Comparison of ENCODE assay signal across 22 cellular contexts in genomic region chr4:137203601-137204000, GRCh38.
DNase-seq lines count a peak whose midpoint lies in the region; TF ChIP-seq lines count a peak whose summit lies in the region.
"Had no signal": no experiment of that assay in that cellular context is flagged by ENCODE, and none has a peak within 500 bp of the region (broad histone marks: within the 10 kb centered on the region; RNA-seq: fewer than 3 reads in every experiment).

No MANE protein-coding gene starts in this region.

- H3K9me3 ChIP-seq in tibial nerve = no peaks in the 10 kb centered on the region
- H3K9me3 ChIP-seq: prostate gland had no signal

- TF ChIP-seq EP300 in tibial nerve (IDR thresholded peaks at IDR 0.05) = no peak

- H3K4me3 Mint-ChIP-seq in nephron progenitor cell = no peak overlapping the region
- H3K4me3 Mint-ChIP-seq: activated naive CD8-positive, alpha-beta T cell treated with anti-CD3 and anti-CD28 coated beads for 36 hours; dendritic cell treated with granulocyte-macrophage colony-stimulating factor and Interleukin-4, amounts not matched to agents 40 ng/mL and 50 ng/mL, for 4 days; IgD-negative memory B cell; stimulated activated naive CD8-positive, alpha-beta T cell treated with anti-CD3 and anti-CD28 coated beads, Interleukin-15, amount 100 ng/mL, for 72 hours; type B pancreatic cell had no signal

- TF ChIP-seq CTCF in foreskin fibroblast (IDR thresholded peaks at IDR 0.05; ENCODE audit: low read depth, low read length) (no peak), tibial nerve (IDR thresholded peaks at IDR 0.05) (no peak), nephron progenitor cell (IDR thresholded peaks at IDR 0.05) (no peak)

- H3K36me3 Mint-ChIP-seq in nephron progenitor cell (ENCODE audit: low read depth) = no peaks in the 10 kb centered on the region
- H3K36me3 Mint-ChIP-seq: activated naive CD8-positive, alpha-beta T cell treated with anti-CD3 and anti-CD28 coated beads for 36 hours; IgD-negative memory B cell; type B pancreatic cell had no signal

- H3K27me3 Mint-ChIP-seq in nephron progenitor cell (ENCODE audit: low read depth, poor library complexity) = no peaks in the 10 kb centered on the region
- H3K27me3 Mint-ChIP-seq: activated naive CD8-positive, alpha-beta T cell treated with anti-CD3 and anti-CD28 coated beads for 36 hours; dendritic cell treated with granulocyte-macrophage colony-stimulating factor and Interleukin-4, amounts not matched to agents 40 ng/mL and 50 ng/mL, for 4 days; IgD-negative memory B cell; stimulated activated naive CD8-positive, alpha-beta T cell treated with anti-CD3 and anti-CD28 coated beads, Interleukin-15, amount 100 ng/mL, for 72 hours; type B pancreatic cell had no signal

- WGBS in tibial nerve, 2 donors = 29 to 30% methylated on average over 2 of the region's 2 CpGs

- DNase-seq in GM04504 (ENCODE audit: low read depth) (peak; percentile 38), astrocyte of the hippocampus (ENCODE audit: low read depth, low spot score) (peak; percentile 37), foreskin fibroblast (peak; percentile 87 to 94), tibial nerve (ENCODE audit: low spot score in 2 of 2) (no peak), nephron progenitor cell (no peak), NCI-H748 (lab: John Stamatoyannopoulos, UW; ENCODE audit: unreplicated experiment) (no peak), DMS53 treated with DMSO at 0.1 percent for 48 hours (lab: John Stamatoyannopoulos, UW; ENCODE audit: unreplicated experiment) (no peak)
- DNase-seq: activated CD4-positive, alpha-beta T cell treated with anti-CD3 and anti-CD28 coated beads for 4 hours; activated naive CD8-positive, alpha-beta T cell treated with anti-CD3 and anti-CD28 coated beads for 36 hours; Calu3; MM.1S; NCI-H1436 treated with DMSO at 0.1 percent for 48 hours; NCI-H2171; NCI-H526 treated with DMSO at 0.1 percent for 48 hours; stimulated activated CD4-positive, alpha-beta T cell treated with anti-CD3 and anti-CD28 coated beads, Interleukin-4, amount 100 ng/mL, for 1 hour; stimulated activated naive CD8-positive, alpha-beta T cell treated with anti-CD3 and anti-CD28 coated beads, Interleukin-15, amount 100 ng/mL, for 72 hours had no signal

- H3K27ac ChIP-seq in tibial nerve = no peak overlapping the region
- H3K27ac ChIP-seq: BLaER1 treated with 17β-estradiol and CSF1 and Interleukin-3, amounts not matched to agents 10 nM and 100 nM; prostate gland had no signal

- no peak for TF ChIP-seq POLR2A in tibial nerve (IDR thresholded peaks at IDR 0.05)

- no peak overlapping the region for H3K27ac Mint-ChIP-seq in nephron progenitor cell
- H3K27ac Mint-ChIP-seq: activated naive CD8-positive, alpha-beta T cell treated with anti-CD3 and anti-CD28 coated beads for 36 hours; dendritic cell treated with granulocyte-macrophage colony-stimulating factor and Interleukin-4, amounts not matched to agents 40 ng/mL and 50 ng/mL, for 4 days; IgD-negative memory B cell; stimulated activated naive CD8-positive, alpha-beta T cell treated with anti-CD3 and anti-CD28 coated beads, Interleukin-15, amount 100 ng/mL, for 72 hours; type B pancreatic cell had no signal

- no peaks in the 10 kb centered on the region for H3K9me3 Mint-ChIP-seq in nephron progenitor cell
- H3K9me3 Mint-ChIP-seq: dendritic cell treated with granulocyte-macrophage colony-stimulating factor and Interleukin-4, amounts not matched to agents 40 ng/mL and 50 ng/mL, for 4 days; type B pancreatic cell had no signal

- no peaks in the 10 kb centered on the region for H3K36me3 ChIP-seq in tibial nerve
- H3K36me3 ChIP-seq: BLaER1 treated with 17β-estradiol and CSF1 and Interleukin-3, amounts not matched to agents 10 nM and 100 nM; prostate gland had no signal

- no peak overlapping the region for H3K4me3 ChIP-seq in foreskin fibroblast (ENCODE audit: low read depth in 1 of 2, low read length in 2 of 2)
- no peak overlapping the region for H3K4me3 ChIP-seq in tibial nerve
- H3K4me3 ChIP-seq: BLaER1 treated with 17β-estradiol and CSF1 and Interleukin-3, amounts not matched to agents 10 nM and 100 nM; prostate gland; smooth muscle cell had no signal

- no peaks in the 10 kb centered on the region for H3K4me1 Mint-ChIP-seq in nephron progenitor cell
- H3K4me1 Mint-ChIP-seq: activated naive CD8-positive, alpha-beta T cell treated with anti-CD3 and anti-CD28 coated beads for 36 hours; IgD-negative memory B cell; stimulated activated naive CD8-positive, alpha-beta T cell treated with anti-CD3 and anti-CD28 coated beads, Interleukin-15, amount 100 ng/mL, for 72 hours had no signal

- H3K4me1 ChIP-seq in tibial nerve = peaks cover 0 to 5% (median 0%) of the 10 kb centered on the region in 4 donors
- H3K4me1 ChIP-seq: prostate gland had no signal

- H3K27me3 ChIP-seq in tibial nerve = no peaks in the 10 kb centered on the region
- H3K27me3 ChIP-seq: BLaER1 treated with 17β-estradiol and CSF1 and Interleukin-3, amounts not matched to agents 10 nM and 100 nM had no signal

Comparison
In these comparisons a context has a peak if more than half of its experiments do, and no peak if none do; other contexts are left out.
1. DNase-seq: peak in GM04504 (single experiment), astrocyte of the hippocampus (single experiment) and foreskin fibroblast (2 of 2); none in tibial nerve (0 of 2), nephron progenitor cell (single experiment), NCI-H748 (single experiment) and DMS53 treated with DMSO at 0.1 percent for 48 hours (single experiment).